ENCODE assay signal across 8 cellular contexts in the genomic region with DNA sequence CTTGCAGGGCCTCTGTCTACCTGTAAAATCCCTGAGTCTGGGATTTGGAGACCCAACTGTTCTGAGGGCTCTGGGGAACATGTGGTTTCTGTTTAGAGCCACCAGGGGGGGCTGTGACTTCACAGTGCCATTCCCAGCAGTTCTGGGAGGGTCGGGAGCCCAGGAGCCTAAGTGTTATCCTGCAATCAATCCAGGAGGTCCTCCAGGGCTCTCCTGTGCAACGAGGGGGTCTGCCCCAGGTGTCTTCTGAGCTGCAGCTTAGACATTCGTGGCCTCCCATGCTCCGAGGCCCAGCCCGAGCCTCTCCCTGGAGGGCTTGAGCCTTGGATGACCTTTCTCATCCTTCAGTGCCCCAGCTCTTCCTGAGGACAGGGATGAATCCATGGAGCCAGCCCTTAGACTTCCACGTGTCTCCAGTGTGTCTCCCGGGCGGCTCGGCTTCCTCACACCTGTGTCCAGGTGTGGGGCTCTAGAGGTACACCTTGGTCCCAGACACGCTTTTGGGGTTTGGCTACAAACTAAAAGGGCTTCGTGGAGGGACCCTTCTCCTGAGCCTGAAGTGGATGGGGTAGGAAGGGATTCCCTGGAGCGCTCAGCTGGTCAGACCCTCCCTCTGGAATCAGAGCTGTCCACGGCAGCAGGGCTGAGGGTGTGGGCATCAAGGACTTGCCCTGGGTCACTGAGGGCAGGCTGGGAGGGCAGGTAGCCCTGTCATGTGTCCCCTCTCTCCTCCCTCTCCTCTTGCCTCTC. TPM values are rescaled to one million over a fixed set of nuclear protein-coding genes. Genes with fewer than 3 reads are reported as not detected.
A peak's percentile ranks its signal among the peaks of the same experiment; 100 is the strongest.
DNase-seq lines count a peak whose midpoint lies in the region; ATAC-seq and TF ChIP-seq lines count a peak whose summit lies in the region.

No MANE protein-coding gene starts in this region.

- H3K4me1 ChIP-seq in lung (ENCODE audit: control insufficient read depth in 2 of 2, insufficient read depth in 2 of 2, low read length in 2 of 2) (no peaks in the 10 kb centered on the region), transverse colon (no peaks in the 10 kb centered on the region)

- ATAC-seq in effector memory CD8-positive, alpha-beta T cell (replicated peaks), result peak; percentile 56
- ATAC-seq in lung (ENCODE audit: insufficient read depth, low FRiP score) (peak; percentile 75), HG03175 (IDR thresholded peaks at IDR 0.05; ENCODE audit: unreplicated experiment) (no peak)

- no peaks in the 10 kb centered on the region for H3K27me3 ChIP-seq in lung (ENCODE audit: control insufficient read depth, insufficient read depth)
- no peaks in the 10 kb centered on the region for H3K27me3 ChIP-seq in transverse colon

- WGBS in lung, 2 donors, result 67 to 72% methylated on average over 13 of the region's 13 CpGs
- WGBS in transverse colon (ENCODE audit: low coverage in 1 of 2), 2 donors, result 71% methylated on average over 13 of the region's 13 CpGs; no CpG with 5 or more reads in 1 of the 2 donors

- no peak for TF ChIP-seq EP300 in transverse colon (IDR thresholded peaks at IDR 0.05; ENCODE audit: low read depth)

- H3K4me3 ChIP-seq in lung (no peak overlapping the region), transverse colon (no peak overlapping the region)

- peaks cover 0 to 6% of the 10 kb centered on the region in 2 donors for H3K27me3 Mint-ChIP-seq in effector memory CD8-positive, alpha-beta T cell

- intact Hi-C loops in transverse colon (cut with DNase I; ENCODE audit: low total_unique reads), result loop anchor here (5.0 kb wide), 2 partner anchors 180 to 320 kb away; no protein-coding TSS in a partner anchor

- no peaks in the 10 kb centered on the region for H3K9me3 ChIP-seq in lung (ENCODE audit: control insufficient read depth in 2 of 2, insufficient read depth in 1 of 2, low read length in 1 of 2)
- H3K9me3 ChIP-seq in transverse colon, result no peaks in the 10 kb centered on the region

- TF ChIP-seq POLR2A in transverse colon (IDR thresholded peaks at IDR 0.05), result no peak

- in situ Hi-C loops in SK-MEL-5 (cut with HindIII; ENCODE audit: low pct_unique_long_range_greater_than_20kb, low sequenced_read_pairs) (no loop called here), transverse colon (cut with MboI; ENCODE audit: low pct_ligation_motif_present in 1 of 4, low pct_unique_long_range_greater_than_20kb in 1 of 4, low sequenced_read_pairs in 3 of 4) (loop anchor here in 3 of 4 donors (10.0 to 25.0 kb wide), 4 partner anchors 182 to 312 kb away; no protein-coding TSS in a partner anchor)

- DNase-seq in NCI-H2107 treated with DMSO at 0.1 percent for 48 hours (lab: John Stamatoyannopoulos, UW; ENCODE audit: unreplicated experiment) (peak; percentile 72), NCI-H2107 (lab: John Stamatoyannopoulos, UW) (no peak), HuH-7 (ENCODE audit: low spot score) (peak; percentile 85), SK-MEL-5 (ENCODE audit: low read depth, low spot score) (peak; percentile 75), lung (ENCODE audit: low spot score) (no peak), transverse colon (peak; percentile 47)
- peak in 1 of 3 experiments; percentile 29 for DNase-seq in effector memory CD8-positive, alpha-beta T cell

- H3K36me3 ChIP-seq in lung (ENCODE audit: control insufficient read depth in 2 of 2, insufficient read depth in 2 of 2, low read length in 2 of 2) (no peaks in the 10 kb centered on the region), transverse colon (no peaks in the 10 kb centered on the region)

- H3K4me3 Mint-ChIP-seq in effector memory CD8-positive, alpha-beta T cell, result no peak overlapping the region

- H3K4me1 Mint-ChIP-seq in effector memory CD8-positive, alpha-beta T cell (ENCODE audit: low read depth in 2 of 2), result no peaks in the 10 kb centered on the region

- H3K9me3 Mint-ChIP-seq in effector memory CD8-positive, alpha-beta T cell, result no peaks in the 10 kb centered on the region

- no peak overlapping the region for H3K27ac ChIP-seq in lung (ENCODE audit: low read depth in 1 of 2, low read length in 1 of 2)
- no peak overlapping the region for H3K27ac ChIP-seq in transverse colon

- TF ChIP-seq CTCF in lung (IDR thresholded peaks at IDR 0.05; ENCODE audit: control extremely low read depth, extremely low read depth) (peak; percentile 68), transverse colon (IDR thresholded peaks at IDR 0.05) (peak; percentile 73 to 89 (median 85))

- no peak overlapping the region for H3K27ac Mint-ChIP-seq in effector memory CD8-positive, alpha-beta T cell

- H3K36me3 Mint-ChIP-seq in effector memory CD8-positive, alpha-beta T cell (ENCODE audit: insufficient read depth), result no peaks in the 10 kb centered on the region

RNA-seq across cellular contexts. Expression of a gene that starts 20.3 kb away (rescaled TPM):
- total RNA-seq in SK-MEL-5 (2014; rRNA removed; shearing (Covaris generic)), result 1.1 and 1.3 TPM in 2 replicates
- 13.8 and 18.3 TPM in 2 replicates for polyA plus RNA-seq in SK-MEL-5 (2015; cell fraction: cytosol; rRNA removed)
- 93.8 and 129 TPM in 2 replicates for polyA plus RNA-seq in SK-MEL-5 (2015; cell fraction: nucleus; rRNA removed)
- total RNA-seq in lung, result 10 to 100 TPM; 46.0 to 51.2 TPM
- polyA plus RNA-seq in lung, result 100 to 1,000 TPM in 1 of 2 donors, 10 to 100 TPM in 1; 30.7 to 102 TPM
- 10 to 100 TPM; 29.6 to 80.4 (median 45.8) TPM for total RNA-seq in transverse colon

RNA-seq across cellular contexts. Expression of a gene that starts 23.4 kb away (rescaled TPM):
- total RNA-seq in SK-MEL-5 (2014; rRNA removed; shearing (Covaris generic)), result 182 and 199 TPM in 2 replicates
- 349 and 400 TPM in 2 replicates for polyA plus RNA-seq in SK-MEL-5 (2015; cell fraction: cytosol; rRNA removed)
- 125 and 140 TPM in 2 replicates for polyA plus RNA-seq in SK-MEL-5 (2015; cell fraction: nucleus; rRNA removed)
- total RNA-seq in lung, result 1 to 10 TPM; 4.7 to 7.3 TPM
- 1 to 10 TPM; 3.1 to 4.6 TPM for polyA plus RNA-seq in lung
- 10 to 100 TPM in 3 of 4 donors, 1 to 10 TPM in 1; 9.7 to 18.9 (median 15.9) TPM for total RNA-seq in transverse colon

RNA-seq across cellular contexts. Expression of a gene that starts 54.2 kb away (rescaled TPM):
- 19.3 and 19.4 TPM in 2 replicates for total RNA-seq in SK-MEL-5 (2014; rRNA removed; shearing (Covaris generic))
- polyA plus RNA-seq in SK-MEL-5 (2015; cell fraction: cytosol; rRNA removed), result 25.6 and 42.8 TPM in 2 replicates
- polyA plus RNA-seq in SK-MEL-5 (2015; cell fraction: nucleus; rRNA removed), result 14.9 and 16.4 TPM in 2 replicates
- 10 to 100 TPM; 15.9 to 23.6 TPM for total RNA-seq in lung
- 10 to 100 TPM in 1 of 2 donors, 1 to 10 TPM in 1; 5.2 to 12.5 TPM for polyA plus RNA-seq in lung
- 10 to 100 TPM in 1 of 4 donors, 1 to 10 TPM in 2, not detected in 1; 4.3 to 16.7 (median 9.6) TPM for total RNA-seq in transverse colon

Comparison
In these comparisons a context has a peak if more than half of its experiments do, and no peak if none do; other contexts are left out.
1. DNase-seq: peak in NCI-H2107 treated with DMSO at 0.1 percent for 48 hours (single experiment), HuH-7 (single experiment), SK-MEL-5 (single experiment) and transverse colon (single experiment); none in NCI-H2107 (single experiment) and lung (single experiment).
2. RNA of a gene that starts 20.3 kb away (total RNA-seq): 46.0 to 51.2 TPM in lung and 29.6 to 80.4 TPM in transverse colon; 1.1 to 1.3 TPM in SK-MEL-5; every median in the first group is over 10 times any median in the second.